ENCODE assay signal across 36 cellular contexts in the genomic region with DNA sequence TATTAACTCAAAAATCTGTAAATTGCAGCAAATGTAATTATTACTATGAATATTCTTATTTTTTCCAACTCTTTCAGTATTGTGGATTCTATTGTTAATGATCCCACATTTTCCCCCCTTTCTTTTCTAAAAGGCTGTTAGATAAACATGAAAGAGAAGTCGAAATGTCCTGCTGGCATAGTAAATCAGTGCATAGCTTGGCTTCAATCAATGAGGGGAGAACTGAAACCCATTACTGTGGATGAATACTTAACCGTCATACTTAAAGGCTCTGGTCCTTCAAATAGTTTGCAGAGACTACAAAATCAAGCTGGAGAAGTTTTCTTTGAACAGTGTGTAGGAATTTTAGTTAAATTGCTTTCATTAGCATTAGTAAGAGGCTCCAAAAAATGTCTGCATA.
"Had no signal": no experiment of that assay in that cellular context is flagged by ENCODE, and none has a peak within 500 bp of the region (broad histone marks: within the 10 kb centered on the region; RNA-seq: fewer than 3 reads in every experiment).

No MANE protein-coding gene starts in this region.

- H3K4me1 ChIP-seq: adrenal gland, body of pancreas, esophagus muscularis mucosa, foreskin keratinocyte, gastrocnemius medialis, heart left ventricle had no signal

- H3K4me1 Mint-ChIP-seq: activated CD4-positive, alpha-beta T cell treated with anti-CD3 and anti-CD28 coated beads for 36 hours; activated CD4-positive, alpha-beta T cell treated with anti-CD3 and anti-CD28 coated beads, Interleukin-2, amount 10 ng/mL, durations not matched to agents 24 days and 14 days; activated CD8-positive, alpha-beta memory T cell treated with anti-CD3 and anti-CD28 coated beads, Interleukin-2, amount 10 ng/mL, durations not matched to agents 7 days and 5 days; activated naive CD4-positive, alpha-beta T cell treated with anti-CD3 and anti-CD28 coated beads, Interleukin-2, amount 50 U/mL, for 24 hours; activated naive CD8-positive, alpha-beta T cell treated with anti-CD3 and anti-CD28 coated beads for 36 hours; activated naive CD8-positive, alpha-beta T cell treated with anti-CD3 and anti-CD28 coated beads, Interleukin-2, amount 50 U/mL, for 24 hours had no signal

- FAIRE-seq: colon had no signal

- H3K4me3 ChIP-seq: adrenal gland, body of pancreas, esophagus muscularis mucosa, gastrocnemius medialis, heart left ventricle had no signal

- H3K36me3 ChIP-seq: adrenal gland, esophagus muscularis mucosa, gastrocnemius medialis, heart left ventricle, WERI-Rb-1 had no signal

- H3K9me3 Mint-ChIP-seq: activated CD4-positive, alpha-beta T cell treated with anti-CD3 and anti-CD28 coated beads, Interleukin-2, amount 10 ng/mL, durations not matched to agents 24 days and 14 days; activated naive CD4-positive, alpha-beta T cell treated with anti-CD3 and anti-CD28 coated beads, Interleukin-2, amount 50 U/mL, for 24 hours; activated naive CD8-positive, alpha-beta T cell treated with anti-CD3 and anti-CD28 coated beads for 36 hours; activated naive CD8-positive, alpha-beta T cell treated with anti-CD3 and anti-CD28 coated beads, Interleukin-2, amount 50 U/mL, for 24 hours; activated T-helper 1 cell treated with anti-CD3 and anti-CD28 coated beads, Interleukin-12 subunit alpha, Interleukin-12 subunit beta, Interleukin-2, Interleukin-4 antibody, amounts not matched to agents 30 ng/mL and 10 ng/mL and 1 ng/mL, durations not matched to agents 14 hours and 24 hours and 36 hours; activated T-helper 2 cell treated with anti-CD3 and anti-CD28 coated beads, Interferon-gamma antibody, Interleukin-2, Interleukin-4, amounts not matched to agents 10 μg/mL and 5 μg/mL and 100 μg/mL, durations not matched to agents 14 hours and 24 hours and 36 hours had no signal

- H3K27me3 ChIP-seq: adrenal gland, body of pancreas, esophagus muscularis mucosa, foreskin keratinocyte, gastrocnemius medialis, heart left ventricle had no signal

- H3K27ac Mint-ChIP-seq: activated CD4-positive, alpha-beta memory T cell treated with anti-CD3 and anti-CD28 coated beads for 36 hours; activated CD4-positive, alpha-beta T cell treated with anti-CD3 and anti-CD28 coated beads for 36 hours; activated CD4-positive, alpha-beta T cell treated with anti-CD3 and anti-CD28 coated beads, Interleukin-2, amount 10 ng/mL, durations not matched to agents 24 days and 14 days; activated CD8-positive, alpha-beta memory T cell treated with anti-CD3 and anti-CD28 coated beads, Interleukin-2, amount 10 ng/mL, durations not matched to agents 7 days and 5 days; activated CD8-positive, alpha-beta T cell treated with anti-CD3 and anti-CD28 coated beads, Interleukin-2, amount 10 ng/mL, durations not matched to agents 7 days and 5 days; activated naive CD4-positive, alpha-beta T cell treated with anti-CD3 and anti-CD28 coated beads for 36 hours; activated naive CD4-positive, alpha-beta T cell treated with anti-CD3 and anti-CD28 coated beads, Interleukin-2, amount 50 U/mL, for 24 hours; activated naive CD8-positive, alpha-beta T cell treated with anti-CD3 and anti-CD28 coated beads for 36 hours; activated naive CD8-positive, alpha-beta T cell treated with anti-CD3 and anti-CD28 coated beads, Interleukin-2, amount 50 U/mL, for 24 hours; activated T-helper 1 cell treated with anti-CD3 and anti-CD28 coated beads, Interleukin-12 subunit alpha, Interleukin-12 subunit beta, Interleukin-2, Interleukin-4 antibody, amounts not matched to agents 30 ng/mL and 10 ng/mL and 1 ng/mL, durations not matched to agents 14 hours and 24 hours and 36 hours; activated T-helper 2 cell treated with anti-CD3 and anti-CD28 coated beads, Interferon-gamma antibody, Interleukin-2, Interleukin-4, amounts not matched to agents 10 μg/mL and 5 μg/mL and 100 μg/mL, durations not matched to agents 14 hours and 24 hours and 36 hours; effector memory CD8-positive, alpha-beta T cell; T-helper 2 cell treated with Interferon-gamma antibody and Interleukin-4, amounts not matched to agents 5 μg/mL and 100 μg/mL, for 36 hours had no signal

- H3K9me3 ChIP-seq: adrenal gland, body of pancreas, esophagus muscularis mucosa, gastrocnemius medialis, heart left ventricle had no signal

- H3K27ac ChIP-seq: adrenal gland, body of pancreas, esophagus muscularis mucosa, foreskin keratinocyte, gastrocnemius medialis, heart left ventricle, WERI-Rb-1 had no signal

- H3K36me3 Mint-ChIP-seq: activated CD4-positive, alpha-beta memory T cell treated with anti-CD3 and anti-CD28 coated beads for 36 hours; activated CD8-positive, alpha-beta memory T cell treated with anti-CD3 and anti-CD28 coated beads, Interleukin-2, amount 10 ng/mL, durations not matched to agents 7 days and 5 days; activated naive CD4-positive, alpha-beta T cell treated with anti-CD3 and anti-CD28 coated beads, Interleukin-2, amount 50 U/mL, for 24 hours; activated naive CD8-positive, alpha-beta T cell treated with anti-CD3 and anti-CD28 coated beads for 36 hours had no signal

- H3K27me3 Mint-ChIP-seq: activated CD4-positive, alpha-beta memory T cell treated with anti-CD3 and anti-CD28 coated beads for 36 hours; activated CD4-positive, alpha-beta T cell treated with anti-CD3 and anti-CD28 coated beads for 36 hours; activated CD4-positive, alpha-beta T cell treated with anti-CD3 and anti-CD28 coated beads, Interleukin-2, amount 10 ng/mL, durations not matched to agents 24 days and 14 days; activated CD8-positive, alpha-beta memory T cell treated with anti-CD3 and anti-CD28 coated beads, Interleukin-2, amount 10 ng/mL, durations not matched to agents 7 days and 5 days; activated naive CD4-positive, alpha-beta T cell treated with anti-CD3 and anti-CD28 coated beads, Interleukin-2, amount 50 U/mL, for 24 hours; activated naive CD8-positive, alpha-beta T cell treated with anti-CD3 and anti-CD28 coated beads for 36 hours; activated naive CD8-positive, alpha-beta T cell treated with anti-CD3 and anti-CD28 coated beads, Interleukin-2, amount 50 U/mL, for 24 hours; effector memory CD8-positive, alpha-beta T cell had no signal

- DNase-seq: activated CD4-positive, alpha-beta memory T cell treated with anti-CD3 and anti-CD28 coated beads for 36 hours; activated CD4-positive, alpha-beta T cell treated with anti-CD3 and anti-CD28 coated beads for 36 hours; activated CD4-positive, alpha-beta T cell treated with anti-CD3 and anti-CD28 coated beads, Interleukin-2, amount 10 ng/mL, durations not matched to agents 24 days and 14 days; activated CD4-positive, CD25-positive, alpha-beta regulatory T cell; activated CD4-positive, CD25-positive, alpha-beta regulatory T cell treated with anti-CD3 and anti-CD28 coated beads, Interleukin-2, amount 50 U/mL, for 72 hours; activated CD8-positive, alpha-beta memory T cell treated with anti-CD3 and anti-CD28 coated beads, Interleukin-2, amount 10 ng/mL, durations not matched to agents 7 days and 5 days; activated CD8-positive, alpha-beta memory T cell treated with anti-CD3 and anti-CD28 coated beads, Interleukin-2, amount 50 U/mL, for 4 hours; activated CD8-positive, alpha-beta T cell treated with anti-CD3 and anti-CD28 coated beads, Interleukin-2, amount 10 ng/mL, durations not matched to agents 7 days and 5 days; activated effector memory CD4-positive, alpha-beta T cell treated with anti-CD3 and anti-CD28 coated beads, Interleukin-2, amount 50 U/mL, for 16 hours; activated naive CD4-positive, alpha-beta T cell treated with anti-CD3 and anti-CD28 coated beads for 36 hours; activated naive CD8-positive, alpha-beta T cell treated with anti-CD3 and anti-CD28 coated beads for 36 hours; activated naive CD8-positive, alpha-beta T cell treated with anti-CD3 and anti-CD28 coated beads, Interleukin-2, amount 50 U/mL, for 24 hours; activated T-cell treated with anti-CD3 and anti-CD28 coated beads, Interleukin-2, amount 50 U/mL, for 1 hour; activated T-cell treated with anti-CD3 and anti-CD28 coated beads, Interleukin-2, amount 50 U/mL, for 48 hours; adrenal gland; amygdala; aorta; body of pancreas; caudate nucleus; cortex of kidney; dermis blood vessel endothelial cell; effector CD4-positive, alpha-beta T cell; effector memory CD8-positive, alpha-beta T cell; erythroblast; foreskin keratinocyte; gastrocnemius medialis; glutamatergic neuron; heart left ventricle; T1000; WERI-Rb-1 had no signal

- ATAC-seq: activated CD4-positive, alpha-beta T cell treated with anti-CD3 and anti-CD28 coated beads for 36 hours; activated CD8-positive, alpha-beta memory T cell treated with anti-CD3 and anti-CD28 coated beads, Interleukin-2, amount 10 ng/mL, durations not matched to agents 7 days and 5 days; activated CD8-positive, alpha-beta T cell treated with anti-CD3 and anti-CD28 coated beads, Interleukin-2, amount 10 ng/mL, durations not matched to agents 7 days and 5 days; activated naive CD8-positive, alpha-beta T cell treated with anti-CD3 and anti-CD28 coated beads, Interleukin-2, amount 50 U/mL, for 24 hours; body of pancreas; effector memory CD8-positive, alpha-beta T cell; foreskin keratinocyte; gastrocnemius medialis; heart left ventricle had no signal

- H3K4me3 Mint-ChIP-seq: activated CD4-positive, alpha-beta memory T cell treated with anti-CD3 and anti-CD28 coated beads for 36 hours; activated CD4-positive, alpha-beta T cell treated with anti-CD3 and anti-CD28 coated beads for 36 hours; activated CD4-positive, alpha-beta T cell treated with anti-CD3 and anti-CD28 coated beads, Interleukin-2, amount 10 ng/mL, durations not matched to agents 24 days and 14 days; activated CD8-positive, alpha-beta memory T cell treated with anti-CD3 and anti-CD28 coated beads, Interleukin-2, amount 10 ng/mL, durations not matched to agents 7 days and 5 days; activated CD8-positive, alpha-beta T cell treated with anti-CD3 and anti-CD28 coated beads, Interleukin-2, amount 10 ng/mL, durations not matched to agents 7 days and 5 days; activated naive CD4-positive, alpha-beta T cell treated with anti-CD3 and anti-CD28 coated beads for 36 hours; activated naive CD4-positive, alpha-beta T cell treated with anti-CD3 and anti-CD28 coated beads, Interleukin-2, amount 50 U/mL, for 24 hours; activated naive CD8-positive, alpha-beta T cell treated with anti-CD3 and anti-CD28 coated beads for 36 hours; activated naive CD8-positive, alpha-beta T cell treated with anti-CD3 and anti-CD28 coated beads, Interleukin-2, amount 50 U/mL, for 24 hours; activated T-helper 1 cell treated with anti-CD3 and anti-CD28 coated beads, Interleukin-12 subunit alpha, Interleukin-12 subunit beta, Interleukin-2, Interleukin-4 antibody, amounts not matched to agents 30 ng/mL and 10 ng/mL and 1 ng/mL, durations not matched to agents 14 hours and 24 hours and 36 hours; effector memory CD8-positive, alpha-beta T cell; T-helper 2 cell treated with Interferon-gamma antibody and Interleukin-4, amounts not matched to agents 5 μg/mL and 100 μg/mL, for 36 hours had no signal
